In genomic region chr5:40521108-40521785, GRCh38 we compare ENCODE assay signal across 2 cellular contexts.
A peak's percentile ranks its signal among the peaks of the same experiment; 100 is the strongest.
TF ChIP-seq lines count a peak whose summit lies in the region.

No MANE protein-coding gene starts in this region.

TF ChIP-seq in liver, 16 proteins besides CTCF, POLR2A, EP300 and RAD21 (continued from another document):
- no peak for TF ChIP-seq REST (IDR thresholded peaks at IDR 0.05)
- peak; percentile 85 for TF ChIP-seq FOXA2 (IDR thresholded peaks at IDR 0.05)
- TF ChIP-seq HNF4A (conservative IDR thresholded peaks at IDR 0.05), result peak in 1 of 2 donors; percentile 49
- TF ChIP-seq ZBTB33 (IDR thresholded peaks at IDR 0.05), result no peak
- peak; percentile 23 for TF ChIP-seq MAX (IDR thresholded peaks at IDR 0.05)
- TF ChIP-seq JUND (IDR thresholded peaks at IDR 0.05), result no peak
- peak in 1 of 2 donors; percentile 52 for TF ChIP-seq RXRA (IDR thresholded peaks at IDR 0.05)
- no peak for TF ChIP-seq ATF3 (IDR thresholded peaks at IDR 0.05)

TF ChIP-seq in HepG2, 621 proteins besides CTCF, POLR2A, EP300 and RAD21 (continued from another document):
- TF ChIP-seq ZNF383 (CRISPR knock-in tag; IDR thresholded peaks at IDR 0.05; ENCODE audit: borderline replicate concordance) (no peak), DNMT1 (CRISPR knock-in tag; IDR thresholded peaks at IDR 0.05) (no peak), PTBP1 (IDR thresholded peaks at IDR 0.05; ENCODE audit: low read depth, low read length, poor library complexity, severe bottlenecking) (no peak), ZNF329 (CRISPR knock-in tag; IDR thresholded peaks at IDR 0.05; ENCODE audit: low read depth) (no peak), ISL2 (CRISPR knock-in tag; IDR thresholded peaks at IDR 0.05) (no peak), MEF2D (CRISPR knock-in tag; IDR thresholded peaks at IDR 0.05) (no peak), ZNF75D (CRISPR knock-in tag; IDR thresholded peaks at IDR 0.05; ENCODE audit: borderline replicate concordance) (no peak), ZNF572 (CRISPR knock-in tag; IDR thresholded peaks at IDR 0.05) (no peak), ONECUT2 (CRISPR knock-in tag; IDR thresholded peaks at IDR 0.05) (no peak), AKNA (CRISPR knock-in tag; IDR thresholded peaks at IDR 0.05; ENCODE audit: borderline replicate concordance) (no peak), HNF1A (IDR thresholded peaks at IDR 0.05; ENCODE audit: low read depth) (no peak), HNF1A (CRISPR knock-in tag; IDR thresholded peaks at IDR 0.05; ENCODE audit: borderline replicate concordance) (no peak), ZNF776 (CRISPR knock-in tag; IDR thresholded peaks at IDR 0.05) (no peak), PAF1 (CRISPR knock-in tag; IDR thresholded peaks at IDR 0.05) (no peak), CBFB (CRISPR knock-in tag; IDR thresholded peaks at IDR 0.05) (no peak), ZNF274 (CRISPR knock-in tag; IDR thresholded peaks at IDR 0.05) (no peak), ZNF703 (CRISPR knock-in tag; IDR thresholded peaks at IDR 0.05; ENCODE audit: borderline replicate concordance) (no peak), BRCA1 (CRISPR knock-in tag; IDR thresholded peaks at IDR 0.05) (no peak), BHLHE40 (IDR thresholded peaks at IDR 0.05; ENCODE audit: low read length) (no peak)
